ENCODE assay signal across 8 cellular contexts in the genomic region with DNA sequence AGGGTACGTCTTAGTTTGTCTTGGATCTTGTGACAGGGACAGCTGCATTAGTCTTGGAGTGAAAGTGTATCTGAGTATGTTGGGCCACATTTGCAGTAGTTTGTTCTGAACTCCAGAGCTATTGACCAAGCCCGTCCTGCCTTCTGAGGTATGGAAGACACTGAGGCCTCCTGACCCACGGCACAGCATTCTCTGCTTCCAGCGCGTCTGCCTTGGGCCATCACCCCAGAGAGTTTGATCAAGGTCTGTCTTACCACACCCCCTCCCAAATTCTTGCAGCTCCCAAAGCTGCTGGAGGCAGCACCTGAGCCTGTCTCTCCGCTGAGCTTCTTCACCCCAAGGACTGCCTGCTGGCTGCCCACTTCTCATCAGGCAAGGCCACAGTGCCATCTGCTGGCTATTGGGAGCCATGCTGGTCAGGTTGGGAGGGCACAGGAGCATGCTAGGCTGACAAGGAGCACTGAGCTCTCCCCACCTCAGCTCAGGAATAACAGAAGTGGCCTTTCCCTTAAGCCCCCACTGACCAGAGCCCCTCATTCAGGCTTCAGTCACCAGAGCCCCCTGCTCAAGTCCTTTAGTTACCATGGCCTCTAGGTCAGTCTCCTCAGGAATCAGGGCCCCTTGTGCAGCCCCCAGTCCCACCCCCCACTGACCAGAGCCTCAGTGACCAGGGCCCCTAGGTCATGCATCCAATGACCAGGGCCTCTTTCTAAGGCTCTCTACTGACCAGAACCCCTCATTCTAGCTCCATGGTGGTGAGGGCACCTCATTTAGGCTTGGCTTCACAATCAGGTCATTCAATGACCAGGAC. TPM values are rescaled to one million over a fixed set of nuclear protein-coding genes. Genes with fewer than 3 reads are reported as not detected.
DNase-seq lines count a peak whose midpoint lies in the region; ATAC-seq, FAIRE-seq and TF ChIP-seq lines count a peak whose summit lies in the region.

No MANE protein-coding gene starts in this region.

- peak; percentile 92 for TF ChIP-seq CTCF in LNCAP (IDR thresholded peaks at IDR 0.05)
- peak; percentile 94 for TF ChIP-seq CTCF in progenitor cell of endocrine pancreas (IDR thresholded peaks at IDR 0.05; ENCODE audit: unreplicated experiment)

- H3K9me3 Mint-ChIP-seq in progenitor cell of endocrine pancreas (ENCODE audit: low read depth) = no peaks in the 10 kb centered on the region

- peak; percentile 72 for FAIRE-seq in urothelium cell line (lab: Jason Lieb, UNC)

- no peaks in the 10 kb centered on the region for H3K27me3 Mint-ChIP-seq in progenitor cell of endocrine pancreas

- H3K4me3 Mint-ChIP-seq in progenitor cell of endocrine pancreas (ENCODE audit: low read depth) = no peak overlapping the region

- DNase-seq in ELF-1 (ENCODE audit: low read depth, low spot score) = peak; percentile 90
- peak; percentile 87 for DNase-seq in SK-MEL-5 (ENCODE audit: low read depth, low spot score)
- DNase-seq in activated naive CD4-positive, alpha-beta T cell treated with anti-CD3 and anti-CD28 coated beads, Interleukin-2, amount 50 U/mL, for 16 hours = peak; percentile 69
- DNase-seq in Right ventricle myocardium superior = peak; percentile 87
- DNase-seq in progenitor cell of endocrine pancreas (ENCODE audit: low spot score, unreplicated experiment) = peak; percentile 70
- peak; percentile 81 for DNase-seq in urothelium cell line (ENCODE audit: low spot score)

- intact Hi-C loops in Right ventricle myocardium superior (cut with DNase I) = loop anchor here (5.0 to 10.0 kb wide), 2 partner anchors 108 to 341 kb away; a partner anchor contains a TSS

- H3K36me3 Mint-ChIP-seq in progenitor cell of endocrine pancreas (ENCODE audit: insufficient read depth) = no peaks in the 10 kb centered on the region

- peaks cover 5% of the 10 kb centered on the region for H3K4me1 Mint-ChIP-seq in progenitor cell of endocrine pancreas (ENCODE audit: low read depth)

- ATAC-seq in GM21737 (IDR thresholded peaks at IDR 0.05; ENCODE audit: unreplicated experiment) (peak; percentile 93), Right ventricle myocardium superior (ENCODE audit: poor library complexity) (peak; percentile 95)

- in situ Hi-C loops in SK-MEL-5 (cut with HindIII; ENCODE audit: low pct_unique_long_range_greater_than_20kb, low sequenced_read_pairs) = no loop called here

- no peak overlapping the region for H3K27ac Mint-ChIP-seq in progenitor cell of endocrine pancreas

RNA-seq across cellular contexts. Expression of a gene that starts 27.2 kb away (rescaled TPM):
- total RNA-seq in SK-MEL-5 (2014; rRNA removed; shearing (Covaris generic)) = 39.4 and 40.0 TPM in 2 replicates
- polyA plus RNA-seq in SK-MEL-5 (2015; cell fraction: cytosol; rRNA removed) = 148 and 150 TPM in 2 replicates
- 49.5 and 69.6 TPM in 2 replicates for polyA plus RNA-seq in SK-MEL-5 (2015; cell fraction: nucleus; rRNA removed)
- 51.6 TPM for total RNA-seq in Right ventricle myocardium superior
- total RNA-seq in progenitor cell of endocrine pancreas = 25.5 and 27.8 TPM in 2 replicates

RNA-seq across cellular contexts. Expression of a gene that starts 42.8 kb away (rescaled TPM):
- total RNA-seq in SK-MEL-5 (2014; rRNA removed; shearing (Covaris generic)) = 6.7 and 8.5 TPM in 2 replicates
- 10.0 and 14.2 TPM in 2 replicates for polyA plus RNA-seq in SK-MEL-5 (2015; cell fraction: cytosol; rRNA removed)
- polyA plus RNA-seq in SK-MEL-5 (2015; cell fraction: nucleus; rRNA removed) = 1.4 and 3.7 TPM in 2 replicates
- total RNA-seq in Right ventricle myocardium superior = 33.9 TPM
- 6.7 and 7.1 TPM in 2 replicates for total RNA-seq in progenitor cell of endocrine pancreas

RNA-seq across cellular contexts. Expression of a gene that starts 55.8 kb away (rescaled TPM):
- 38.0 and 46.2 TPM in 2 replicates for total RNA-seq in SK-MEL-5 (2014; rRNA removed; shearing (Covaris generic))
- polyA plus RNA-seq in SK-MEL-5 (2015; cell fraction: cytosol; rRNA removed) = 42.3 and 44.6 TPM in 2 replicates
- 42.3 and 57.8 TPM in 2 replicates for polyA plus RNA-seq in SK-MEL-5 (2015; cell fraction: nucleus; rRNA removed)
- total RNA-seq in Right ventricle myocardium superior (75.8 TPM), progenitor cell of endocrine pancreas (64.2 and 71.4 TPM in 2 replicates)

Comparison
In these comparisons a context has a peak if more than half of its experiments do, and no peak if none do; other contexts are left out.
1. Peak in every context shown above with its lines: DNase-seq and ATAC-seq.